In the genomic region with DNA sequence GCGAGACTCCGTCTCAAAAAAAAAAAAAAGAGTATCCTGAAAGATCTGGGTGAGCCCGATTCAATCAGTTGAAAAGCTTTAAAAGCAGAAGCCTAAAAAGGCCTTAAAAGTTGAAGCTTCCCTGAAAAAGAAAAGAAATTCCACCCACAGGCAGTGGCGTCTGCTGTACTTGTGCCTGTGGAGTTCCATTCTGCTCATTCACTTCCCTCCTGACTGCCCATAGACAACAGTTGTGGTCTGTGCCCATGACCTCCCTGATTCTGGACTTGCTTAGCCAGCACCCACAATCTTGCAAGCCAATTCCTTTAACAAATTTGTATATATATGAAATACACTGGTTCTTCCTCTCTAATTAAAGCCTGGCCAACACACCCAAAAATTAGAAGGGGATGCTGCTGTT, we compare ENCODE assay signal across 20 cellular contexts.
A peak's percentile ranks its signal among the peaks of the same experiment; 100 is the strongest.
DNase-seq lines count a peak whose midpoint lies in the region; ATAC-seq, FAIRE-seq and TF ChIP-seq lines count a peak whose summit lies in the region.
"Had no signal": no experiment of that assay in that cellular context is flagged by ENCODE, and none has a peak within 500 bp of the region (broad histone marks: within the 10 kb centered on the region; RNA-seq: fewer than 3 reads in every experiment).

No MANE protein-coding gene starts in this region.

- intact Hi-C loops in lower lobe of right lung (cut with DNase I), result no loop called here

- peak overlapping the region; percentile 78 for H3K27ac Mint-ChIP-seq in HFFc6
- H3K27ac Mint-ChIP-seq: activated CD4-positive, alpha-beta memory T cell treated with anti-CD3 and anti-CD28 coated beads for 36 hours; CD4-positive, alpha-beta T cell; GM23338; mesothelial cell of epicardium had no signal

- H2AFZ ChIP-seq in smooth muscle cell (ENCODE audit: low read depth), result no peak overlapping the region
- H2AFZ ChIP-seq: GM23338, PC-9 had no signal

- H3K36me3 ChIP-seq in smooth muscle cell (ENCODE audit: low read depth), result no peaks in the 10 kb centered on the region
- peaks cover 11% of the 10 kb centered on the region for H3K36me3 ChIP-seq in lower lobe of right lung

- H4K20me1 ChIP-seq in smooth muscle cell (ENCODE audit: low read depth), result no peaks in the 10 kb centered on the region

- H3K9ac ChIP-seq in smooth muscle cell (ENCODE audit: low read depth), result no peak overlapping the region

- H3K9me3 Mint-ChIP-seq in HFFc6, result peaks cover 7% of the 10 kb centered on the region; the same call in 1 of the 2 replicates
- H3K9me3 Mint-ChIP-seq: activated CD4-positive, alpha-beta memory T cell treated with anti-CD3 and anti-CD28 coated beads for 36 hours; CD4-positive, alpha-beta T cell; GM23338 had no signal

- peak overlapping the region; percentile 27 for H3K4me2 ChIP-seq in smooth muscle cell
- H3K4me2 ChIP-seq: GM23338, PC-9 had no signal

- peak overlapping the region; percentile 54 for H3K27ac ChIP-seq in smooth muscle cell (ENCODE audit: low read depth)
- H3K27ac ChIP-seq in lower lobe of right lung, result no peak overlapping the region
- H3K27ac ChIP-seq: PC-9, right lobe of liver, SK-N-MC had no signal

- H3K4me1 Mint-ChIP-seq in HFFc6 (ENCODE audit: low read depth), result peaks cover 26% of the 10 kb centered on the region
- H3K4me1 Mint-ChIP-seq: GM23338, mesothelial cell of epicardium had no signal

- H3K9me3 ChIP-seq in smooth muscle cell (replicated peaks; ENCODE audit: low read depth) (no peaks in the 10 kb centered on the region), lower lobe of right lung (no peaks in the 10 kb centered on the region)
- H3K9me3 ChIP-seq: right lobe of liver had no signal

- H3K4me3 ChIP-seq in smooth muscle cell (no peak overlapping the region), lower lobe of right lung (no peak overlapping the region)
- H3K4me3 ChIP-seq: GM23338, PC-9, right lobe of liver, SK-N-MC had no signal

- no peak for FAIRE-seq in GM19239 (lab: Jason Lieb, UNC)
- FAIRE-seq: TTC549 had no signal

- H3K79me2 ChIP-seq in smooth muscle cell (ENCODE audit: low read depth), result no peaks in the 10 kb centered on the region

- DNase-seq in HFFc6, result peak; percentile 87
- DNase-seq in astrocyte of the hippocampus (ENCODE audit: low read depth, low spot score), result peak; percentile 91
- DNase-seq in foreskin melanocyte, result peak; percentile 35
- DNase-seq in smooth muscle cell (lab: John Stamatoyannopoulos, UW; ENCODE audit: unreplicated experiment), result no peak
- DNase-seq in lower lobe of right lung, result no peak
- DNase-seq in T-helper 9 cell, result no peak
- no peak for DNase-seq in GM19239 (ENCODE audit: insufficient read length, low spot score)
- DNase-seq: activated CD4-positive, alpha-beta memory T cell treated with anti-CD3 and anti-CD28 coated beads for 36 hours; CD4-positive, alpha-beta T cell; cortex of kidney; DND-41; NCI-H2029; NCI-H69; PC-9; right lobe of liver had no signal

- H3K36me3 Mint-ChIP-seq in HFFc6 (ENCODE audit: low read depth), result peaks cover 33% of the 10 kb centered on the region
- H3K36me3 Mint-ChIP-seq: activated CD4-positive, alpha-beta memory T cell treated with anti-CD3 and anti-CD28 coated beads for 36 hours had no signal

- WGBS in smooth muscle cell (ENCODE audit: low lambda C conversion rate), result 45% methylated on average over 4 of the region's 4 CpGs

- H3F3A ChIP-seq in smooth muscle cell (ENCODE audit: low read depth), result no peaks in the 10 kb centered on the region

- no peak for ATAC-seq in lower lobe of right lung
- no peak for ATAC-seq in HG03025 (IDR thresholded peaks at IDR 0.05; ENCODE audit: low FRiP score, unreplicated experiment)
- ATAC-seq: GM23338, right lobe of liver had no signal

- H3K27me3 Mint-ChIP-seq in HFFc6 (ENCODE audit: insufficient read depth), result peaks cover 4% of the 10 kb centered on the region
- H3K27me3 Mint-ChIP-seq: activated CD4-positive, alpha-beta memory T cell treated with anti-CD3 and anti-CD28 coated beads for 36 hours; CD4-positive, alpha-beta T cell had no signal

- no peak for TF ChIP-seq CTCF in HFFc6 (IDR thresholded peaks at IDR 0.05)
- no peak for TF ChIP-seq CTCF in smooth muscle cell (IDR thresholded peaks at IDR 0.05; ENCODE audit: borderline replicate concordance, insufficient read depth, poor library complexity, severe bottlenecking)
- TF ChIP-seq CTCF in lower lobe of right lung (IDR thresholded peaks at IDR 0.05), result no peak

- H3K27me3 ChIP-seq in smooth muscle cell (ENCODE audit: low read depth), result no peaks in the 10 kb centered on the region
- H3K27me3 ChIP-seq in lower lobe of right lung (ENCODE audit: low read depth), result no peaks in the 10 kb centered on the region
- H3K27me3 ChIP-seq: right lobe of liver had no signal

- peak overlapping the region; percentile 3; the same call in 1 of the 2 replicates for H3K4me3 Mint-ChIP-seq in HFFc6
- H3K4me3 Mint-ChIP-seq: activated CD4-positive, alpha-beta memory T cell treated with anti-CD3 and anti-CD28 coated beads for 36 hours; CD4-positive, alpha-beta T cell; GM23338; mesothelial cell of epicardium had no signal

- H3K4me1 ChIP-seq in smooth muscle cell (ENCODE audit: low read depth) (no peaks in the 10 kb centered on the region), lower lobe of right lung (no peaks in the 10 kb centered on the region)
- H3K4me1 ChIP-seq: right lobe of liver had no signal

Comparison
In these comparisons a context has a peak if more than half of its experiments do, and no peak if none do; other contexts are left out.
1. DNase-seq: peak in HFFc6 (single experiment), astrocyte of the hippocampus (single experiment) and foreskin melanocyte (single experiment); none in smooth muscle cell (single experiment), lower lobe of right lung (single experiment), T-helper 9 cell (single experiment) and GM19239 (single experiment).